Comparison of ENCODE assay signal across 1 cellular context in the genomic region with DNA sequence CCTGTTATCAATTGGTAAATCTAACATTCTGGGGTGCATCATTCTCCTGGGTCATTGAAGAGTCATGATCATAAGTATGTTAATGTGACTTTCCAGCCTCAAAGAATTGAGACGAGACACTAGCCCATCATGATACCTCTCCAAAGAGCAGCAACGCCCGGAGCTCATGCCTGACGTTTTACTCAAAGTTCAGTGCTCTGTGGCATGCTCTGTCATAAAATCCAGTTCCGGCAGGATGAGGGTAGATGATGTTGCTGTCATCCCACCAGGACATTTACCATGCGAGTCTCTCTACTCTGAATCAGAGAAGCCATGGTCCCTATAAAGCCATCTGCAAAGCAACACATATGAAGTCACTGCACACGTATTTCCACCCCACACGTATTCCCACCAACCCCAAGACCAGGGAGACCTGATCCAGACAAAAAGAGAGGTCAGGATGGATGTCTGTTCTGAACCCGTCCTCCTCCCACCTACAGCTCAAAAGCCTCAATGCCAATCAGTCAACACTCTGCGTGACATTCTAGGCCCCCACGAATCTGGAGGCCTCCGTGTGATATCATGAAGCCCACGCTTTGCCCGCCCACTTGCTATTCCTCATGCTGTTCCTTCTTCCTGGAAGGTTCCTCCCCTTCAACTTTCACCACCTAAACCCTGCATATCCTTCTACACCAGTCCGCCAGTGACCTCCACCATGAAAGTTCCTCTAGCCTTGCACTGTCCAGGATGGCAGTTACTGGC.
TF ChIP-seq lines count a peak whose summit lies in the region.

No MANE protein-coding gene starts in this region.

TF ChIP-seq in K562, 482 proteins besides CTCF, POLR2A, EP300 and RAD21 (continued from another document):
- TF ChIP-seq, protein P1, sequence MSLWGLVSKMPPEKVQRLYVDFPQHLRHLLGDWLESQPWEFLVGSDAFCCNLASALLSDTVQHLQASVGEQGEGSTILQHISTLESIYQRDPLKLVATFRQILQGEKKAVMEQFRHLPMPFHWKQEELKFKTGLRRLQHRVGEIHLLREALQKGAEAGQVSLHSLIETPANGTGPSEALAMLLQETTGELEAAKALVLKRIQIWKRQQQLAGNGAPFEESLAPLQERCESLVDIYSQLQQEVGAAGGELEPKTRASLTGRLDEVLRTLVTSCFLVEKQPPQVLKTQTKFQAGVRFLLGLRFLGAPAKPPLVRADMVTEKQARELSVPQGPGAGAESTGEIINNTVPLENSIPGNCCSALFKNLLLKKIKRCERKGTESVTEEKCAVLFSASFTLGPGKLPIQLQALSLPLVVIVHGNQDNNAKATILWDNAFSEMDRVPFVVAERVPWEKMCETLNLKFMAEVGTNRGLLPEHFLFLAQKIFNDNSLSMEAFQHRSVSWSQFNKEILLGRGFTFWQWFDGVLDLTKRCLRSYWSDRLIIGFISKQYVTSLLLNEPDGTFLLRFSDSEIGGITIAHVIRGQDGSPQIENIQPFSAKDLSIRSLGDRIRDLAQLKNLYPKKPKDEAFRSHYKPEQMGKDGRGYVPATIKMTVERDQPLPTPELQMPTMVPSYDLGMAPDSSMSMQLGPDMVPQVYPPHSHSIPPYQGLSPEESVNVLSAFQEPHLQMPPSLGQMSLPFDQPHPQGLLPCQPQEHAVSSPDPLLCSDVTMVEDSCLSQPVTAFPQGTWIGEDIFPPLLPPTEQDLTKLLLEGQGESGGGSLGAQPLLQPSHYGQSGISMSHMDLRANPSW (CRISPR knock-in tag; IDR thresholded peaks at IDR 0.05): no peak
